ENCODE assay signal across 1 cellular context in the genomic region with DNA sequence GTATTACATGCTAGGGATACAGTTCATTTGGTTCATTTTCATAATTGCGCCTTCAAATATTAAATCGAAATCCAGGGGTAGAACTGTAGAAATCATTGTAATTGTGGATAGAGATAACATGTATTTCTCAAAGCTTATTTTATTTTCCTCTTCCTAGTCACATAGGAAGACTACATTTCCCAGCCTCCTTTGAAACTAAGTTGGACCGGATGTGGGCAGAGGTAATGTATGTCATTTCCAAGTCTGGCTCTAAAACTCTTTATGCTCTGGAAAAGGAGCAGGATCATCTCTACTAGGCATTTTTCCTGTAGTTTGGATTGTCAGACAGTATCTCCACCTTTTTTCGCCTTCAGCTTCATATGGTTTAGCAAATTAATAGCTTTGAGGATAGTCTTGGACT.
TF ChIP-seq lines count a peak whose summit lies in the region.

No MANE protein-coding gene starts in this region.

TF ChIP-seq in GM12878, 131 proteins besides CTCF, POLR2A, EP300 and RAD21 (continued from another document):
- no peak for TF ChIP-seq E2F4 (IDR thresholded peaks at IDR 0.05; ENCODE audit: low read depth, low read length)
